In the genomic region with DNA sequence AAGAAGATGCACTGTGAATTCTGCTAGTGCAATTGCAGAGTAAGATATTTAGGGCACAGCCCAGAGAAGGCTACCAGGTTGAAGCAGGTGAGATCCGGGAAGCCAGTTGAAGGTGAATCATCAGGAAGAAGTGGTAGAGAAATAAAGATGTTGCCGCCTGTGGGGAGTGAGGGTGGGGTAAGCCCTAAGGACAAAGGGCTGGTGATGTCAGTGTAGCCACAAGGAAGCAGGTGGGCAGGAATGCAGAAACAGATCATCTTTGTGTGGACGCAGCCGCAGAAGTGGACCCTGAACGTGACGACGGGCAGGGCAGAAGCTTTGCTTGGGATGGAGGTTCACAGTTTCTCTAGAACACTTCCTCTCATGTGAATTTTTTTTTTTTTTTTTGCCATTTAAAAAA, we compare ENCODE assay signal across 25 cellular contexts.
A peak's percentile ranks its signal among the peaks of the same experiment; 100 is the strongest.
DNase-seq lines count a peak whose midpoint lies in the region; ATAC-seq and TF ChIP-seq lines count a peak whose summit lies in the region.
"Had no signal": no experiment of that assay in that cellular context is flagged by ENCODE, and none has a peak within 500 bp of the region (broad histone marks: within the 10 kb centered on the region; RNA-seq: fewer than 3 reads in every experiment).

No MANE protein-coding gene starts in this region.

- H3K79me2 ChIP-seq in PC-9 (ENCODE audit: low read depth) (no peaks in the 10 kb centered on the region), neural progenitor cell (ENCODE audit: low read depth) (no peaks in the 10 kb centered on the region)

- H3F3A ChIP-seq in PC-9 (ENCODE audit: insufficient read depth, low read depth) (peaks cover 8% of the 10 kb centered on the region; the same call in 1 of the 2 replicates), neural progenitor cell (ENCODE audit: low read depth) (no peaks in the 10 kb centered on the region)

- H3K9ac ChIP-seq in neural progenitor cell: no peak overlapping the region
- H3K9ac ChIP-seq: GM23248, KMS-11 had no signal

- H3K9me3 Mint-ChIP-seq in neural progenitor cell: peaks cover 4% of the 10 kb centered on the region

- no peak overlapping the region for H3K27ac Mint-ChIP-seq in neural progenitor cell
- H3K27ac Mint-ChIP-seq: activated CD4-positive, alpha-beta T cell treated with anti-CD3 and anti-CD28 coated beads for 36 hours; natural killer cell; stimulated activated effector memory CD8-positive, alpha-beta T cell treated with anti-CD3 and anti-CD28 coated beads, Interleukin-12 subunit alpha, Interleukin-12 subunit beta, amount 100 ng/mL, for 72 hours had no signal

- no peaks in the 10 kb centered on the region for H3K9me2 ChIP-seq in PC-9 (ENCODE audit: insufficient read depth)

- H3K4me1 Mint-ChIP-seq in neural progenitor cell: no peaks in the 10 kb centered on the region
- H3K4me1 Mint-ChIP-seq: activated CD4-positive, alpha-beta T cell treated with anti-CD3 and anti-CD28 coated beads for 36 hours; natural killer cell; stimulated activated effector memory CD8-positive, alpha-beta T cell treated with anti-CD3 and anti-CD28 coated beads, Interleukin-12 subunit alpha, Interleukin-12 subunit beta, amount 100 ng/mL, for 72 hours had no signal

- no peak overlapping the region for H3K4me3 Mint-ChIP-seq in neural progenitor cell
- H3K4me3 Mint-ChIP-seq: activated CD4-positive, alpha-beta T cell treated with anti-CD3 and anti-CD28 coated beads for 36 hours; natural killer cell; stimulated activated effector memory CD8-positive, alpha-beta T cell treated with anti-CD3 and anti-CD28 coated beads, Interleukin-12 subunit alpha, Interleukin-12 subunit beta, amount 100 ng/mL, for 72 hours had no signal

- BruUV-seq in PC-9 (replicated peaks; lab: Mats Ljungman, UMichigan): no TSS peak

- H3K27ac ChIP-seq in PC-9: peak overlapping the region; percentile 38
- H3K27ac ChIP-seq in esophagus (ENCODE audit: low read depth in 2 of 2, low read length in 1 of 2): peak overlapping the region; percentile 45 to 75
- no peak overlapping the region for H3K27ac ChIP-seq in neural progenitor cell
- H3K27ac ChIP-seq: ascending aorta, GM23248, KMS-11, pancreas, sigmoid colon, testis had no signal

- peaks cover 5% of the 10 kb centered on the region for H3K27me3 Mint-ChIP-seq in neural progenitor cell (ENCODE audit: insufficient read depth, low read depth)

- H3K9me3 ChIP-seq in PC-9 (ENCODE audit: insufficient read depth, low read depth) (peaks cover 14% of the 10 kb centered on the region), esophagus (ENCODE audit: control insufficient read depth in 2 of 2, insufficient read depth in 1 of 2, low read depth in 1 of 2, low read length in 1 of 2) (peaks cover 0 to 3% of the 10 kb centered on the region in 2 donors), neural progenitor cell (ENCODE audit: low read depth) (no peaks in the 10 kb centered on the region)
- H3K9me3 ChIP-seq: pancreas, testis had no signal

- H3K4me3 ChIP-seq in PC-9: no peak overlapping the region; the same call in 1 of the 2 replicates
- H3K4me3 ChIP-seq in esophagus (ENCODE audit: low read depth in 1 of 2, low read length in 2 of 2): no peak overlapping the region
- no peak overlapping the region for H3K4me3 ChIP-seq in neural progenitor cell
- H3K4me3 ChIP-seq: ascending aorta, GM23248, pancreas, sigmoid colon, testis had no signal

- H3K4me1 ChIP-seq in PC-9 (replicated peaks; ENCODE audit: insufficient read depth) (peaks cover 16% of the 10 kb centered on the region), esophagus (ENCODE audit: control insufficient read depth in 2 of 2, insufficient read depth in 2 of 2, low read length in 1 of 2) (peaks cover 0 to 3% of the 10 kb centered on the region in 2 donors), neural progenitor cell (peaks cover 4% of the 10 kb centered on the region)
- H3K4me1 ChIP-seq: ascending aorta, pancreas, sigmoid colon, testis had no signal

- no peaks in the 10 kb centered on the region for H3K36me3 Mint-ChIP-seq in neural progenitor cell
- H3K36me3 Mint-ChIP-seq: natural killer cell; stimulated activated effector memory CD8-positive, alpha-beta T cell treated with anti-CD3 and anti-CD28 coated beads, Interleukin-12 subunit alpha, Interleukin-12 subunit beta, amount 100 ng/mL, for 72 hours had no signal

- H4K20me1 ChIP-seq in PC-9 (ENCODE audit: insufficient read depth) (no peaks in the 10 kb centered on the region), neural progenitor cell (ENCODE audit: low read depth) (no peaks in the 10 kb centered on the region)

- peak overlapping the region; percentile 38 for H3K4me2 ChIP-seq in PC-9
- H3K4me2 ChIP-seq in neural progenitor cell: no peak overlapping the region
- H3K4me2 ChIP-seq: KMS-11 had no signal

- 56 to 63% methylated on average over 7 of the region's 7 CpGs for WGBS in esophagus, 2 donors

- H3K36me3 ChIP-seq in PC-9 (ENCODE audit: low read depth) (no peaks in the 10 kb centered on the region), esophagus (ENCODE audit: control insufficient read depth in 2 of 2, insufficient read depth in 2 of 2, low read length in 1 of 2) (no peaks in the 10 kb centered on the region), neural progenitor cell (no peaks in the 10 kb centered on the region)
- H3K36me3 ChIP-seq: ascending aorta, pancreas, sigmoid colon had no signal

- no peak for ATAC-seq in HG02798 (IDR thresholded peaks at IDR 0.05; ENCODE audit: poor library complexity, unreplicated experiment)
- ATAC-seq: activated CD4-positive, alpha-beta T cell treated with anti-CD3 and anti-CD28 coated beads for 36 hours; activated naive CD4-positive, alpha-beta T cell treated with anti-CD3 and anti-CD28 coated beads, Interleukin-2, amount 50 U/mL, for 72 hours; natural killer cell; Right ventricle myocardium inferior; stimulated activated effector memory CD8-positive, alpha-beta T cell treated with anti-CD3 and anti-CD28 coated beads, Interleukin-12 subunit alpha, Interleukin-12 subunit beta, amount 100 ng/mL, for 72 hours had no signal

- CTCF ChIA-PET in PC-9 (lab: Charles Lee): interaction anchor here (0.6 kb wide), 2 partner anchors 123 to 913 kb away, joined by 3 to 9 read pairs; no protein-coding TSS in a partner anchor

- POLR2A ChIA-PET in PC-9 (lab: Charles Lee; ENCODE audit: unreplicated experiment): interaction anchor here (0.7 kb wide), 2 partner anchors 1417 to 1830 kb away, joined by 4 to 17 read pairs; no protein-coding TSS in a partner anchor

- H3K27me3 ChIP-seq in PC-9 (ENCODE audit: insufficient read depth, low read depth): no peaks in the 10 kb centered on the region
- H3K27me3 ChIP-seq in esophagus (ENCODE audit: control insufficient read depth in 1 of 2, insufficient read depth in 2 of 2, low read length in 2 of 2): no peaks in the 10 kb centered on the region
- H3K27me3 ChIP-seq in neural progenitor cell: no peaks in the 10 kb centered on the region
- H3K27me3 ChIP-seq: ascending aorta, pancreas, sigmoid colon, testis had no signal

- TF ChIP-seq CTCF in PC-9 (conservative IDR thresholded peaks at IDR 0.05): no peak
- TF ChIP-seq CTCF in neural progenitor cell (IDR thresholded peaks at IDR 0.05): no peak

- peak; percentile 30 for DNase-seq in Daoy (ENCODE audit: low read depth)
- peak; percentile 88 to 91 for DNase-seq in PC-9
- DNase-seq in neural progenitor cell (ENCODE audit: low spot score): no peak
- DNase-seq in SK-N-DZ (ENCODE audit: low spot score): no peak
- DNase-seq in SKM-1 (lab: John Stamatoyannopoulos, UW; ENCODE audit: unreplicated experiment): no peak
- no peak for DNase-seq in dedifferentiated amniotic fluid mesenchymal stem cell (ENCODE audit: extremely low spot score)
- DNase-seq: activated CD4-positive, alpha-beta T cell treated with anti-CD3 and anti-CD28 coated beads for 36 hours; C1 segment of cervical spinal cord; GM23248; hypothalamus; mesendoderm; natural killer cell; NCI-H1092; NCI-H510A treated with DMSO at 0.1 percent for 48 hours; pancreas; sigmoid colon; T-helper 1 cell; testis had no signal

- no peak overlapping the region for H2AFZ ChIP-seq in PC-9
- H2AFZ ChIP-seq in neural progenitor cell (replicated peaks): peak overlapping the region; percentile 8
- H2AFZ ChIP-seq: GM23248 had no signal

- intact Hi-C loops in PC-9 (cut with micrococcal nuclease; ENCODE audit: unreplicated experiment): loop anchor here (5.0 kb wide), 2 partner anchors 54 to 66 kb away; no protein-coding TSS in a partner anchor

Comparison
In these comparisons a context has a peak if more than half of its experiments do, and no peak if none do; other contexts are left out.
1. DNase-seq: peak in Daoy (single experiment) and PC-9 (2 of 2); none in neural progenitor cell (single experiment), SK-N-DZ (single experiment), SKM-1 (single experiment) and dedifferentiated amniotic fluid mesenchymal stem cell (single experiment).